In the genomic region with DNA sequence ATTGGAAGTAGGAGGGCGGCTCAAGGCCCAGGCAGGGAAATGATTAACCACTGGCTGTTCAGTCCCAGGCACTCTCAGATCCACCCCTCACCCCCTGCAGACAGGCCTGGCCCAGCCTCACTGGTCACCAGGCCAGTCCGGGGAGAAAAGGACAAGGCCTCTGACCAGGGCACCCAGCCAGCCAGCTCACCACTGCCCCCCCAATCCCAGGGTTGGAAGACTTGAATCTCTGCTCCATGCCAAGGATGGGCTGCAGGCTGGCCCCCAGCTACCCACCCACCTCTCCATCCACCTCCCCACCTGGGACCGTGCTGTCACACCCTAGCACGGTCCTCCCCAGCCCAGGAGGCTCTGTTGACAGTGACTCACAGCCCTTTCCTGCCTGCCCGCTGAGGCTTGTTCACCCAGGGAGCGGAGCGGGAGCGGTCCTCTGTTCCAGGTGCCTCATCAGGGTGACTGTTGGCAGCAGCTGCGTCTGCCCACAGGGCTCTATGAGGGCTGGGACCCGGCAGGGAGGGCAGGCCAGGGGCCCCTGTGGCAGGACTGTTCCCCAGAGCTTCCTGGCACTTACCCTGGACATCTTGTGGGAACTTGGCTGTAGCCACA, we compare ENCODE assay signal across 12 cellular contexts. TPM values are rescaled to one million over a fixed set of nuclear protein-coding genes. Genes with fewer than 3 reads are reported as not detected.
DNase-seq lines count a peak whose midpoint lies in the region; ATAC-seq, FAIRE-seq and TF ChIP-seq lines count a peak whose summit lies in the region.
"Had no signal": no experiment of that assay in that cellular context is flagged by ENCODE, and none has a peak within 500 bp of the region (broad histone marks: within the 10 kb centered on the region; RNA-seq: fewer than 3 reads in every experiment).

No MANE protein-coding gene starts in this region.

- H3K9ac ChIP-seq in smooth muscle cell (ENCODE audit: low read depth) = no peak overlapping the region

- peaks cover 8% of the 10 kb centered on the region for H3K4me1 ChIP-seq in smooth muscle cell (ENCODE audit: low read depth)

- H3K4me2 ChIP-seq in smooth muscle cell = peak overlapping the region; percentile 61

- peak overlapping the region; percentile 48 for H3K4me3 ChIP-seq in smooth muscle cell

- WGBS in smooth muscle cell (ENCODE audit: low lambda C conversion rate) = 66% methylated on average over 10 of the region's 10 CpGs

- H3K27ac ChIP-seq in smooth muscle cell (ENCODE audit: low read depth) = peak overlapping the region; percentile 62

- ATAC-seq in HG02885 (IDR thresholded peaks at IDR 0.05; ENCODE audit: poor library complexity, unreplicated experiment) = no peak
- ATAC-seq in HG03565 (IDR thresholded peaks at IDR 0.05; ENCODE audit: unreplicated experiment) = no peak
- ATAC-seq: activated naive CD8-positive, alpha-beta T cell treated with anti-CD3 and anti-CD28 coated beads, Interleukin-2, amount 50 U/mL, for 24 hours had no signal

- peak overlapping the region in 1 of 7 donors; percentile 15 for H3K27ac Mint-ChIP-seq in CD14-positive monocyte
- H3K27ac Mint-ChIP-seq: activated naive CD8-positive, alpha-beta T cell treated with anti-CD3 and anti-CD28 coated beads, Interleukin-2, amount 50 U/mL, for 24 hours; T-helper 1 cell treated with Interleukin-12 subunit alpha and Interleukin-12 subunit beta and Interleukin-4 antibody, amounts not matched to agents 30 μg/mL and 1 μg/mL, for 36 hours had no signal

- DNase-seq in H54 (ENCODE audit: insufficient read length, low spot score) = peak; percentile 60
- peak; percentile 86 for DNase-seq in RCC 7860 (ENCODE audit: low spot score)
- peak; percentile 70 for DNase-seq in left kidney (ENCODE audit: low read depth, low spot score)
- no peak for DNase-seq in smooth muscle cell (lab: John Stamatoyannopoulos, UW; ENCODE audit: unreplicated experiment)
- no peak for DNase-seq in AG08395 (ENCODE audit: low spot score)
- no peak for DNase-seq in CD14-positive monocyte (ENCODE audit: low spot score)
- DNase-seq: activated naive CD8-positive, alpha-beta T cell treated with anti-CD3 and anti-CD28 coated beads, Interleukin-2, amount 50 U/mL, for 24 hours; NCI-H526 treated with DMSO at 0.1 percent for 48 hours had no signal

- no peaks in the 10 kb centered on the region for H3K9me3 ChIP-seq in smooth muscle cell (replicated peaks; ENCODE audit: low read depth)

- H3K27me3 ChIP-seq in smooth muscle cell (ENCODE audit: low read depth) = peaks cover 21% of the 10 kb centered on the region

- H2AFZ ChIP-seq in smooth muscle cell (ENCODE audit: low read depth) = no peak overlapping the region

- no peaks in the 10 kb centered on the region for H3K4me1 Mint-ChIP-seq in CD14-positive monocyte
- H3K4me1 Mint-ChIP-seq: activated naive CD8-positive, alpha-beta T cell treated with anti-CD3 and anti-CD28 coated beads, Interleukin-2, amount 50 U/mL, for 24 hours had no signal

- intact Hi-C loops in CD14-positive monocyte (cut with micrococcal nuclease) = no loop called here

- FAIRE-seq in H54 (lab: Jason Lieb, UNC) = no peak
- FAIRE-seq in RCC 7860 (lab: Jason Lieb, UNC) = peak; percentile 86

- no peaks in the 10 kb centered on the region for H3K36me3 Mint-ChIP-seq in CD14-positive monocyte

- no peaks in the 10 kb centered on the region for H3K79me2 ChIP-seq in smooth muscle cell (ENCODE audit: low read depth)

- H3K4me3 Mint-ChIP-seq in CD14-positive monocyte = no peak overlapping the region
- H3K4me3 Mint-ChIP-seq: activated naive CD8-positive, alpha-beta T cell treated with anti-CD3 and anti-CD28 coated beads, Interleukin-2, amount 50 U/mL, for 24 hours; T-helper 1 cell treated with Interleukin-12 subunit alpha and Interleukin-12 subunit beta and Interleukin-4 antibody, amounts not matched to agents 30 μg/mL and 1 μg/mL, for 36 hours had no signal

- TF ChIP-seq CTCF in smooth muscle cell (IDR thresholded peaks at IDR 0.05; ENCODE audit: borderline replicate concordance, insufficient read depth, poor library complexity, severe bottlenecking) = no peak
- TF ChIP-seq CTCF in CD14-positive monocyte (IDR thresholded peaks at IDR 0.05) = no peak

- TF ChIP-seq POLR2A in H54 (IDR thresholded peaks at IDR 0.05; ENCODE audit: low read depth, low read length) = no peak

- H4K20me1 ChIP-seq in smooth muscle cell (ENCODE audit: low read depth) = no peaks in the 10 kb centered on the region

- H3K36me3 ChIP-seq in smooth muscle cell (ENCODE audit: low read depth) = no peaks in the 10 kb centered on the region

- H3K27me3 Mint-ChIP-seq in CD14-positive monocyte (ENCODE audit: low read depth in 3 of 3) = peaks cover 13 to 41% (median 20%) of the 10 kb centered on the region in 3 donors

- peaks cover 24% of the 10 kb centered on the region for H3F3A ChIP-seq in smooth muscle cell (ENCODE audit: low read depth)

- peaks cover 0 to 10% (median 0%) of the 10 kb centered on the region in 7 donors for H3K9me3 Mint-ChIP-seq in CD14-positive monocyte
- H3K9me3 Mint-ChIP-seq: activated naive CD8-positive, alpha-beta T cell treated with anti-CD3 and anti-CD28 coated beads, Interleukin-2, amount 50 U/mL, for 24 hours; T-helper 1 cell treated with Interleukin-12 subunit alpha and Interleukin-12 subunit beta and Interleukin-4 antibody, amounts not matched to agents 30 μg/mL and 1 μg/mL, for 36 hours had no signal

RNA-seq across cellular contexts. Expression of a gene that starts 2.2 kb away (rescaled TPM):
- total RNA-seq in smooth muscle cell = 8.8 and 17.6 TPM in 2 replicates
- 6.9 and 15.1 TPM in 2 replicates for polyA plus RNA-seq in smooth muscle cell
- polyA plus RNA-seq in CD14-positive monocyte = not detected
- total RNA-seq: activated CD8-positive, alpha-beta memory T cell treated with anti-CD3 and anti-CD28 coated beads for 36 hours had no signal

RNA-seq across cellular contexts. Expression of a gene that starts 19.5 kb away (rescaled TPM):
- 2.6 and 4.4 TPM in 2 replicates for total RNA-seq in smooth muscle cell
- polyA plus RNA-seq in smooth muscle cell (6.3 and 6.5 TPM in 2 replicates), CD14-positive monocyte (not detected)
- total RNA-seq: activated CD8-positive, alpha-beta memory T cell treated with anti-CD3 and anti-CD28 coated beads for 36 hours had no signal

RNA-seq across cellular contexts. Expression of a gene that starts 24.6 kb away (rescaled TPM):
- 1.7 and 1.9 TPM in 2 replicates for total RNA-seq in smooth muscle cell
- polyA plus RNA-seq in smooth muscle cell (8.0 and 13.8 TPM in 2 replicates), CD14-positive monocyte (not detected)
- total RNA-seq: activated CD8-positive, alpha-beta memory T cell treated with anti-CD3 and anti-CD28 coated beads for 36 hours had no signal

Comparison
In these comparisons a context has a peak if more than half of its experiments do, and no peak if none do; other contexts are left out.
1. DNase-seq: peak in H54 (single experiment), RCC 7860 (single experiment) and left kidney (single experiment); none in smooth muscle cell (single experiment), AG08395 (single experiment) and CD14-positive monocyte (single experiment).